Comparison of ENCODE assay signal across 16 cellular contexts in genomic region chr6:2029130-2029794, GRCh38.
"Had no signal": no experiment of that assay in that cellular context is flagged by ENCODE, and none has a peak within 500 bp of the region (broad histone marks: within the 10 kb centered on the region; RNA-seq: fewer than 3 reads in every experiment).

No MANE protein-coding gene starts in this region.

- H3K4me3 ChIP-seq: colonic mucosa, prostate gland, skin epidermis, upper lobe of left lung had no signal

- H3K4me3 Mint-ChIP-seq: activated CD4-positive, alpha-beta memory T cell treated with anti-CD3 and anti-CD28 coated beads, Interleukin-2, amount 10 ng/mL, durations not matched to agents 7 days and 5 days; activated T-cell treated with anti-CD3 and anti-CD28 coated beads, Interleukin-2, amount 50 U/mL, for 4 hours; nephron progenitor cell; stimulated activated naive CD8-positive, alpha-beta T cell treated with anti-CD3 and anti-CD28 coated beads, Interleukin-15, Interleukin-2, amounts not matched to agents 100 ng/mL and 50 ng/mL, for 24 hours; WTC11 had no signal

- H3K27me3 Mint-ChIP-seq: activated CD4-positive, alpha-beta memory T cell treated with anti-CD3 and anti-CD28 coated beads, Interleukin-2, amount 10 ng/mL, durations not matched to agents 7 days and 5 days; stimulated activated naive CD8-positive, alpha-beta T cell treated with anti-CD3 and anti-CD28 coated beads, Interleukin-15, Interleukin-2, amounts not matched to agents 100 ng/mL and 50 ng/mL, for 24 hours had no signal

- H3K36me3 Mint-ChIP-seq: WTC11 had no signal

- ATAC-seq: activated naive CD4-positive, alpha-beta T cell treated with anti-CD3 and anti-CD28 coated beads, Interleukin-2, amount 50 U/mL, for 72 hours; activated T-cell treated with anti-CD3 and anti-CD28 coated beads, Interleukin-2, amount 50 U/mL, for 4 hours; WTC11 had no signal

- H3K27ac Mint-ChIP-seq: activated CD4-positive, alpha-beta memory T cell treated with anti-CD3 and anti-CD28 coated beads, Interleukin-2, amount 10 ng/mL, durations not matched to agents 7 days and 5 days; activated naive CD4-positive, alpha-beta T cell treated with anti-CD3 and anti-CD28 coated beads, Interleukin-2, amount 50 U/mL, for 72 hours; nephron progenitor cell; stimulated activated naive CD8-positive, alpha-beta T cell treated with anti-CD3 and anti-CD28 coated beads, Interleukin-15, Interleukin-2, amounts not matched to agents 100 ng/mL and 50 ng/mL, for 24 hours had no signal

- H3K9me3 Mint-ChIP-seq: activated CD4-positive, alpha-beta memory T cell treated with anti-CD3 and anti-CD28 coated beads, Interleukin-2, amount 10 ng/mL, durations not matched to agents 7 days and 5 days; activated naive CD4-positive, alpha-beta T cell treated with anti-CD3 and anti-CD28 coated beads, Interleukin-2, amount 50 U/mL, for 72 hours; activated T-cell treated with anti-CD3 and anti-CD28 coated beads, Interleukin-2, amount 50 U/mL, for 4 hours; nephron progenitor cell; stimulated activated naive CD8-positive, alpha-beta T cell treated with anti-CD3 and anti-CD28 coated beads, Interleukin-15, Interleukin-2, amounts not matched to agents 100 ng/mL and 50 ng/mL, for 24 hours; WTC11 had no signal

- DNase-seq: activated CD4-positive, alpha-beta memory T cell treated with anti-CD3 and anti-CD28 coated beads, Interleukin-2, amount 10 ng/mL, durations not matched to agents 7 days and 5 days; activated CD4-positive, alpha-beta T cell treated with anti-CD3 and anti-CD28 coated beads for 4 hours; activated effector memory CD4-positive, alpha-beta T cell treated with Interleukin-2 at 50 U/mL for 16 hours; activated T-cell treated with anti-CD3 and anti-CD28 coated beads, Interleukin-2, amount 50 U/mL, for 4 hours; central memory CD4-positive, alpha-beta T cell; colonic mucosa; head of caudate nucleus; nephron progenitor cell; right cardiac atrium; stimulated activated CD4-positive, alpha-beta T cell treated with anti-CD3 and anti-CD28 coated beads, Interleukin-4, amount 100 ng/mL, for 24 hours; upper lobe of left lung had no signal
